1 cellular context compared by ENCODE assay signal in genomic region chr1:31372961-31373896, GRCh38.
TF ChIP-seq lines count a peak whose summit lies in the region.

TSS of gene FABP3 (minus strand) at chr1:31373076. CDS start at chr1:31373014, 62 bp downstream.

TF ChIP-seq in HEK293, 187 proteins besides CTCF, POLR2A, EP300 and RAD21 (continued from another document and continues in another):
- TF ChIP-seq ZBTB48 (tag by site-specific recombination; IDR thresholded peaks at IDR 0.05) (peak; percentile 92; the same call in 1 of the 2 replicates), HIC1 (tag by site-specific recombination; IDR thresholded peaks at IDR 0.05) (0 out of 2 replicates have a peak, but pooled peaks have one; percentile 15), ZNF19 (tag by site-specific recombination; IDR thresholded peaks at IDR 0.05; ENCODE audit: low read depth) (no peak), ZNF596 (tag by site-specific recombination; IDR thresholded peaks at IDR 0.05) (no peak), ZBTB17 (tag by site-specific recombination; IDR thresholded peaks at IDR 0.05) (peak; percentile 98), ZNF146 (tag by site-specific recombination; IDR thresholded peaks at IDR 0.05) (no peak), ZNF311 (tag by site-specific recombination; IDR thresholded peaks at IDR 0.05; ENCODE audit: borderline replicate concordance) (no peak), TRIM28 (IDR thresholded peaks at IDR 0.05; ENCODE audit: borderline replicate concordance, low read length) (no peak), HOXA7 (CRISPR knock-in tag; IDR thresholded peaks at IDR 0.05; ENCODE audit: borderline replicate concordance) (no peak), ZNF510 (tag by site-specific recombination; IDR thresholded peaks at IDR 0.05; ENCODE audit: insufficient replicate concordance) (no peak), ZNF776 (tag by site-specific recombination; IDR thresholded peaks at IDR 0.05; ENCODE audit: borderline replicate concordance) (no peak), SP3 (tag by site-specific recombination; IDR thresholded peaks at IDR 0.05) (0 out of 2 replicates have a peak, but pooled peaks have one; percentile 24), ZNF121 (tag by site-specific recombination; IDR thresholded peaks at IDR 0.05) (no peak), ZFP37 (tag by site-specific recombination; IDR thresholded peaks at IDR 0.05) (no peak), ZNF26 (tag by site-specific recombination; IDR thresholded peaks at IDR 0.05) (no peak), REPIN1 (tag by site-specific recombination; IDR thresholded peaks at IDR 0.05; ENCODE audit: low read depth) (no peak), ZSCAN23 (tag by site-specific recombination; IDR thresholded peaks at IDR 0.05) (no peak), ZNF549 (tag by site-specific recombination; IDR thresholded peaks at IDR 0.05) (no peak), ZNF211 (tag by site-specific recombination; IDR thresholded peaks at IDR 0.05; ENCODE audit: low read depth) (no peak), OSR2 (tag by site-specific recombination; IDR thresholded peaks at IDR 0.05) (no peak), ZNF433 (tag by site-specific recombination; IDR thresholded peaks at IDR 0.05; ENCODE audit: low read depth) (no peak), ZNF571 (tag by site-specific recombination; IDR thresholded peaks at IDR 0.05) (no peak), SALL2 (tag by site-specific recombination; IDR thresholded peaks at IDR 0.05; ENCODE audit: borderline replicate concordance) (no peak), ZFP69B (tag by site-specific recombination; IDR thresholded peaks at IDR 0.05) (peak; percentile 61; the same call in 1 of the 2 replicates), ZNF624 (tag by site-specific recombination; IDR thresholded peaks at IDR 0.05) (no peak), ZNF518A (tag by site-specific recombination; conservative IDR thresholded peaks at IDR 0.05; ENCODE audit: low read depth) (no peak), ZNF645 (tag by site-specific recombination; IDR thresholded peaks at IDR 0.05) (no peak), AEBP2 (tag by site-specific recombination; IDR thresholded peaks at IDR 0.05; ENCODE audit: borderline replicate concordance) (no peak), ZNF302 (tag by site-specific recombination; IDR thresholded peaks at IDR 0.05; ENCODE audit: low read depth) (no peak), ZNF585B (tag by site-specific recombination; IDR thresholded peaks at IDR 0.05) (no peak), ZNF548 (tag by site-specific recombination; IDR thresholded peaks at IDR 0.05) (no peak), ZNF621 (tag by site-specific recombination; IDR thresholded peaks at IDR 0.05) (no peak), GLI4 (tag by site-specific recombination; IDR thresholded peaks at IDR 0.05) (no peak), ZNF473 (tag by site-specific recombination; IDR thresholded peaks at IDR 0.05) (no peak), ZNF155 (tag by site-specific recombination; IDR thresholded peaks at IDR 0.05) (no peak), GLIS1 (tag by site-specific recombination; IDR thresholded peaks at IDR 0.05) (peak; percentile 61), ZNF416 (tag by site-specific recombination; IDR thresholded peaks at IDR 0.05) (no peak), ZNF248 (tag by site-specific recombination; IDR thresholded peaks at IDR 0.05) (no peak), ZNF37A (tag by site-specific recombination; IDR thresholded peaks at IDR 0.05) (no peak), KLF1 (tag by site-specific recombination; IDR thresholded peaks at IDR 0.05) (peak; percentile 82), ZSCAN18 (tag by site-specific recombination; IDR thresholded peaks at IDR 0.05) (no peak), SCRT2 (tag by site-specific recombination; IDR thresholded peaks at IDR 0.05) (no peak), ZNF18 (tag by site-specific recombination; IDR thresholded peaks at IDR 0.05) (no peak), EGR2 (tag by site-specific recombination; IDR thresholded peaks at IDR 0.05; ENCODE audit: low read depth) (peak; percentile 53; the same call in 1 of the 2 replicates), ZIC2 (tag by site-specific recombination; IDR thresholded peaks at IDR 0.05) (peak; percentile 17; the same call in 1 of the 2 replicates), SCRT1 (tag by site-specific recombination; IDR thresholded peaks at IDR 0.05; ENCODE audit: borderline replicate concordance) (no peak), ZNF660 (tag by site-specific recombination; IDR thresholded peaks at IDR 0.05) (0 out of 2 replicates have a peak, but pooled peaks have one; percentile 23), MZF1 (tag by site-specific recombination; IDR thresholded peaks at IDR 0.05; ENCODE audit: borderline replicate concordance) (no peak), ZNF792 (tag by site-specific recombination; IDR thresholded peaks at IDR 0.05) (no peak), GLIS2 (tag by site-specific recombination; IDR thresholded peaks at IDR 0.05) (peak; percentile 30; the same call in 1 of the 2 replicates), ZBTB21 (tag by site-specific recombination; IDR thresholded peaks at IDR 0.05) (no peak), YY1 (tag by site-specific recombination; IDR thresholded peaks at IDR 0.05) (no peak), ZNF658 (tag by site-specific recombination; IDR thresholded peaks at IDR 0.05) (no peak), ZNF426 (tag by site-specific recombination; IDR thresholded peaks at IDR 0.05) (no peak), ZSCAN5A (tag by site-specific recombination; IDR thresholded peaks at IDR 0.05) (no peak), ZNF488 (tag by site-specific recombination; IDR thresholded peaks at IDR 0.05) (no peak)
